In the genomic region with DNA sequence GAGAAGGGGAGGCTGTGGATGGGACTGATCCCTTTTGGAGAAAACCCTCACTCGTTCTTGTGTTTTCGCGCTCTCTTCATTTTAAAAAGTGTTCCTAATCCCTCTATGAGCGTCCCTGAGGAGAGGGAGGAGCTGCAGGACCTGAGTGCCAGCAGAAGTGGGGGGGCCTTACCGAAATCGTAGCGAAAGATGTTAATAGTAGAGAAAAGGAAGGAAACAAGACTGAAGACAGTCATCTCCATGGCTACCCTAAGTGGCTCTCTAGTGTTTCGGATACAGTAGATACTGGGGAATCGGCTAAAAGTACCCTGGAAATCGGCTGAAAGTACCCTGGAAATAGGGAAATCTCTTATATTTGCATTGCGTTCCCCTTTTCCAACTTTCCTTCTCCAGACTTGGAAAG, we compare ENCODE assay signal across 8 cellular contexts. TPM values are rescaled to one million over a fixed set of nuclear protein-coding genes. Genes with fewer than 3 reads are reported as not detected.
DNase-seq lines count a peak whose midpoint lies in the region; ATAC-seq, FAIRE-seq and TF ChIP-seq lines count a peak whose summit lies in the region.

No MANE protein-coding gene starts in this region.

- no peak overlapping the region for H3K23ac ChIP-seq in H1 (ENCODE audit: insufficient read length)

- WGBS in H1 (ENCODE audit: extremely low coverage in 1 of 2, insufficient coverage in 1 of 2, insufficient read length in 1 of 2, insufficient replicate concordance in 2 of 2, low coverage in 1 of 2, low lambda C conversion rate in 2 of 2, missing lambda C conversion rate in 1 of 2), 2 experiments: 55% methylated on average over 11 of the region's 11 CpGs; no CpG with 5 or more reads in 1 of the 2 experiments
- WGBS in ovary, 3 donors: 42 to 47% (median 43%) methylated on average over 11 of the region's 11 CpGs

- H3K9me2 ChIP-seq in OCI-LY1 (ENCODE audit: low read depth, low read length): no peaks in the 10 kb centered on the region

- H3K4me1 ChIP-seq in DND-41 (ENCODE audit: insufficient read depth, low read length): peaks cover 22% of the 10 kb centered on the region
- H3K4me1 ChIP-seq in OCI-LY1 (ENCODE audit: insufficient read depth, low read length, severe bottlenecking): peaks cover 19% of the 10 kb centered on the region
- H3K4me1 ChIP-seq in H1 (replicated peaks in 1 of 4; ENCODE audit: control insufficient read depth in 3 of 4, insufficient read depth in 4 of 4, low read length in 3 of 4): peaks cover 0 to 5% (median 3%) of the 10 kb centered on the region in 4 experiments; a peak in 4 of 7 replicates
- peaks cover 3% of the 10 kb centered on the region for H3K4me1 ChIP-seq in ovary (ENCODE audit: insufficient read depth)

- H3K14ac ChIP-seq in H1 (ENCODE audit: insufficient read length): no peak overlapping the region

- FAIRE-seq in H1 (lab: Jason Lieb, UNC): peak; percentile 36

- H2BK12ac ChIP-seq in H1 (ENCODE audit: low read depth, low read length): no peak overlapping the region

- H3K23me2 ChIP-seq in H1 (ENCODE audit: low read depth, low read length): 0 out of 2 replicates have a peak, but pooled peaks cover 2% of the 10 kb centered on the region

- no peak overlapping the region for H2BK15ac ChIP-seq in H1 (ENCODE audit: low read length)

- H3K79me1 ChIP-seq in H1 (ENCODE audit: low read depth, low read length): 0 out of 2 replicates have a peak, but pooled peaks cover 2% of the 10 kb centered on the region

- H3K36me3 ChIP-seq in DND-41 (ENCODE audit: insufficient read depth, low read length) (peaks cover 3% of the 10 kb centered on the region; the same call in 1 of the 2 replicates), OCI-LY1 (ENCODE audit: insufficient read depth, low read length) (no peaks in the 10 kb centered on the region; the same call in 1 of the 2 replicates), H1 (ENCODE audit: control insufficient read depth in 2 of 4, insufficient read depth in 4 of 4, low read length in 3 of 4) (no peaks in the 10 kb centered on the region), ovary (no peaks in the 10 kb centered on the region)

- peak overlapping the region; percentile 48 for H4K5ac ChIP-seq in H1 (ENCODE audit: insufficient read length, low read depth, low read length)

- no peak for DNase-seq in DND-41
- DNase-seq in H1 (ENCODE audit: low read depth in 1 of 2, low spot score in 2 of 2): no peak
- no peak for DNase-seq in ovary
- no peak for DNase-seq in stimulated activated naive CD4-positive, alpha-beta T cell (lab: John Stamatoyannopoulos, UW)
- DNase-seq in NCI-H446 (lab: John Stamatoyannopoulos, UW): no peak
- DNase-seq in OCI-M2 (lab: John Stamatoyannopoulos, UW; ENCODE audit: unreplicated experiment): no peak

- H2AFZ ChIP-seq in DND-41 (ENCODE audit: low read depth, low read length) (peak overlapping the region; percentile 83), OCI-LY1 (ENCODE audit: low read length) (peak overlapping the region; percentile 36; the same call in 1 of the 2 replicates), H1 (ENCODE audit: low read length) (peak overlapping the region; percentile 75; the same call in 1 of the 2 replicates)

- ATAC-seq in DND-41 (ENCODE audit: insufficient read depth, low read depth) (no peak), GM21825 (IDR thresholded peaks at IDR 0.05; ENCODE audit: unreplicated experiment) (peak; percentile 38)

- no peak overlapping the region for H2BK20ac ChIP-seq in H1 (ENCODE audit: low read length)

- H2BK5ac ChIP-seq in H1 (ENCODE audit: low read depth, low read length): no peak overlapping the region

- no peak for TF ChIP-seq EP300 in H1 (IDR thresholded peaks at IDR 0.05; ENCODE audit: borderline replicate concordance in 1 of 2, low read depth in 2 of 2, low read length in 2 of 2)
- TF ChIP-seq EP300 in ovary (IDR thresholded peaks at IDR 0.05): no peak

- H2BK120ac ChIP-seq in H1 (replicated peaks; ENCODE audit: low read depth, low read length): no peak overlapping the region

- H3K4me2 ChIP-seq in DND-41 (ENCODE audit: insufficient read depth, low read length) (peak overlapping the region; percentile 66), OCI-LY1 (ENCODE audit: low read length) (peak overlapping the region; percentile 72), H1 (ENCODE audit: insufficient read depth in 1 of 2, low read depth in 2 of 2, low read length in 2 of 2) (peak overlapping the region; percentile 73 to 81)

- H4K20me1 ChIP-seq in DND-41 (ENCODE audit: insufficient read depth, low read length) (no peaks in the 10 kb centered on the region), OCI-LY1 (ENCODE audit: insufficient read depth, low read length) (no peaks in the 10 kb centered on the region; the same call in 1 of the 2 replicates), H1 (replicated peaks in 1 of 2; ENCODE audit: control insufficient read depth in 1 of 2, insufficient read depth in 2 of 2, low read length in 2 of 2) (peaks cover 0 to 2% of the 10 kb centered on the region in 2 experiments)

- H3K27me3 ChIP-seq in DND-41 (ENCODE audit: insufficient read depth, low read length, poor library complexity): peaks cover 2% of the 10 kb centered on the region
- H3K27me3 ChIP-seq in OCI-LY1 (ENCODE audit: insufficient read depth, low read length): no peaks in the 10 kb centered on the region
- H3K27me3 ChIP-seq in H1 (replicated peaks in 1 of 4; ENCODE audit: control insufficient read depth in 3 of 4, extremely low read depth in 1 of 4, insufficient read depth in 3 of 4, low read length in 3 of 4): no peaks in the 10 kb centered on the region
- H3K27me3 ChIP-seq in ovary: no peaks in the 10 kb centered on the region

- POLR2A ChIA-PET in H1 (lab: Charles Lee; ENCODE audit: partially characterized antibody): interaction anchor here (0.8 to 1.4 kb wide), 2 partner anchors 20 to 25 kb away, joined by 3 to 4 read pairs; no protein-coding TSS in a partner anchor

- TF ChIP-seq CTCF in DND-41 (IDR thresholded peaks at IDR 0.05; ENCODE audit: borderline replicate concordance, extremely low read depth, low read length, poor library complexity, severe bottlenecking) (no peak), OCI-LY1 (IDR thresholded peaks at IDR 0.05; ENCODE audit: low read length) (no peak), H1 (IDR thresholded peaks at IDR 0.05; ENCODE audit: control extremely low read depth in 1 of 3, insufficient read depth in 1 of 3, low read depth in 1 of 3, low read length in 3 of 3) (no peak), ovary (IDR thresholded peaks at IDR 0.05) (no peak)

- H3K4me3 ChIP-seq in DND-41 (ENCODE audit: low read depth in 1 of 2, low read length in 2 of 2) (peak overlapping the region; percentile 89 to 99; a peak in 3 of 4 replicates), OCI-LY1 (ENCODE audit: low read depth, low read length, poor library complexity, severe bottlenecking) (peak overlapping the region; percentile 94), H1 (ENCODE audit: extremely low read depth in 1 of 4, insufficient read depth in 2 of 4, low read depth in 3 of 4, low read length in 4 of 4) (peak overlapping the region; percentile 14 to 91 (median 90); a peak in 6 of 8 replicates), ovary (peak overlapping the region; percentile 100)

- no peaks in the 10 kb centered on the region for H3K9me3 ChIP-seq in DND-41 (ENCODE audit: insufficient read depth, low read length, severe bottlenecking)
- no peaks in the 10 kb centered on the region for H3K9me3 ChIP-seq in OCI-LY1 (ENCODE audit: low read length)
- no peaks in the 10 kb centered on the region for H3K9me3 ChIP-seq in H1 (ENCODE audit: insufficient read depth in 2 of 2, low read depth in 1 of 2, low read length in 1 of 2)
- no peaks in the 10 kb centered on the region for H3K9me3 ChIP-seq in ovary

- H3K9ac ChIP-seq in DND-41 (ENCODE audit: low read depth, low read length) (peak overlapping the region; percentile 85), OCI-LY1 (ENCODE audit: low read length) (peak overlapping the region; percentile 90), H1 (replicated peaks in 1 of 4; ENCODE audit: extremely low read depth in 1 of 4, low read depth in 3 of 4, low read length in 3 of 4) (peak overlapping the region in 2 of 4 experiments; percentile 78 to 80; a peak in 2 of 7 replicates)

- no peaks in the 10 kb centered on the region for H3F3A ChIP-seq in OCI-LY1 (ENCODE audit: insufficient read depth, low read length)

- no peak for TF ChIP-seq POLR2A in H1 (IDR thresholded peaks at IDR 0.05; ENCODE audit: control extremely low read depth in 1 of 2, low read depth in 2 of 2, low read length in 2 of 2)
- no peak for TF ChIP-seq POLR2A in ovary (IDR thresholded peaks at IDR 0.05)

- intact Hi-C loops in ovary (cut with DNase I): no loop called here

- no peak overlapping the region for H3K4ac ChIP-seq in H1 (replicated peaks; ENCODE audit: insufficient read length, low read depth, low read length)

- CTCF ChIA-PET in H1 (lab: Charles Lee; ENCODE audit: partially characterized antibody): interaction anchor here (0.6 to 0.7 kb wide), 2 partner anchors 16 to 1297 kb away, joined by 3 read pairs; a partner anchor contains a TSS

- H4K8ac ChIP-seq in H1 (ENCODE audit: extremely low read depth, insufficient read depth, low read length): no peak overlapping the region; the same call in 1 of the 2 replicates

- H4K91ac ChIP-seq in H1 (replicated peaks; ENCODE audit: insufficient read length, low read length): no peak overlapping the region

- peak overlapping the region; percentile 9; the same call in 1 of the 2 replicates for H3K27ac ChIP-seq in DND-41 (ENCODE audit: low read length)
- H3K27ac ChIP-seq in OCI-LY1 (ENCODE audit: low read depth, low read length, poor library complexity, severe bottlenecking): no peak overlapping the region
- H3K27ac ChIP-seq in H1 (ENCODE audit: low read depth, low read length): no peak overlapping the region
- H3K27ac ChIP-seq in ovary: peak overlapping the region in 1 of 2 donors; percentile 90

- no peak for TF ChIP-seq RAD21 in H1 (IDR thresholded peaks at IDR 0.05 in 1 of 2, conservative IDR thresholded peaks at IDR 0.05 in 1 of 2; ENCODE audit: low read depth in 2 of 2, low read length in 2 of 2)

- no peak overlapping the region for H3K18ac ChIP-seq in H1 (ENCODE audit: extremely low read depth, low read length)

- H2AK5ac ChIP-seq in H1 (ENCODE audit: low read depth, low read length): no peak overlapping the region

- H3K79me2 ChIP-seq in DND-41 (ENCODE audit: insufficient read depth, low read length): peaks cover 9% of the 10 kb centered on the region
- H3K79me2 ChIP-seq in OCI-LY1 (ENCODE audit: insufficient read depth, low read length): no peaks in the 10 kb centered on the region
- peaks cover 3 to 22% of the 10 kb centered on the region in 2 experiments; a peak in 3 of 4 replicates for H3K79me2 ChIP-seq in H1 (ENCODE audit: control insufficient read depth in 1 of 2, insufficient read depth in 2 of 2, low read length in 2 of 2)

- no peak overlapping the region for H3K56ac ChIP-seq in H1 (replicated peaks; ENCODE audit: insufficient read length, low read depth, low read length)

RNA-seq across cellular contexts. Expression of a gene that starts 0.3 kb away (rescaled TPM):
- 7.9 and 8.5 TPM in 2 replicates for total RNA-seq in H1 (2021; fragmentation: NEBNext Ultra II Directional; extraction: Animal tissue kit (Norgen Biotek cat#: 25700))
- polyA plus RNA-seq in H1 (2011; rRNA removed) (2.4 and 2.7 TPM in 2 replicates), ovary (10 to 100 TPM; 10.7 to 18.8 TPM)
- polyA plus RNA-seq in H1 (2011; cell fraction: cytosol; rRNA removed): 4.0 TPM
- polyA plus RNA-seq in H1 (2011; cell fraction: nucleus; rRNA removed): 2.9 TPM
- 4.9 to 6.2 TPM (median 6.1 TPM) in 4 replicates for polyA plus RNA-seq in H1 (2012, experiment 1 of 2)
- 0.60 TPM for polyA plus RNA-seq in H1 (2012, experiment 2 of 2)
- 3.9 TPM for polyA plus RNA-seq in H1 (2013, experiment 1 of 2)
- 3.8 TPM for polyA plus RNA-seq in H1 (2013, experiment 2 of 2)
- polyA minus RNA-seq in H1 (2011; rRNA and poly(A)+ RNA removed): 11.9 and 16.2 TPM in 2 replicates
- polyA minus RNA-seq in H1 (2011; cell fraction: cytosol; rRNA and poly(A)+ RNA removed): 5.3 TPM
- 8.0 TPM for polyA minus RNA-seq in H1 (2011; cell fraction: nucleus; rRNA and poly(A)+ RNA removed)
- 10 to 100 TPM in 6 of 7 donors, 1 to 10 TPM in 1; 8.8 to 20.0 (median 18.0) TPM for total RNA-seq in ovary

RNA-seq across cellular contexts. Expression of a gene that starts 15.9 kb away (rescaled TPM):
- total RNA-seq in H1 (2021; fragmentation: NEBNext Ultra II Directional; extraction: Animal tissue kit (Norgen Biotek cat#: 25700)): 6.7 and 7.2 TPM in 2 replicates
- 6.8 and 9.7 TPM in 2 replicates for polyA plus RNA-seq in H1 (2011; rRNA removed)
- 6.6 TPM for polyA plus RNA-seq in H1 (2011; cell fraction: cytosol; rRNA removed)
- 9.2 TPM for polyA plus RNA-seq in H1 (2011; cell fraction: nucleus; rRNA removed)
- polyA plus RNA-seq in H1 (2012, experiment 1 of 2): 5.5 to 7.3 TPM (median 6.5 TPM) in 4 replicates
- 5.1 TPM for polyA plus RNA-seq in H1 (2012, experiment 2 of 2)
- 4.1 TPM for polyA plus RNA-seq in H1 (2013, experiment 1 of 2)
- 3.9 TPM for polyA plus RNA-seq in H1 (2013, experiment 2 of 2)
- polyA minus RNA-seq in H1 (2011; rRNA and poly(A)+ RNA removed): 7.0 and 7.5 TPM in 2 replicates
- 8.9 TPM for polyA minus RNA-seq in H1 (2011; cell fraction: cytosol; rRNA and poly(A)+ RNA removed)
- polyA minus RNA-seq in H1 (2011; cell fraction: nucleus; rRNA and poly(A)+ RNA removed): 6.3 TPM
- 10 to 100 TPM in 1 of 7 donors, 1 to 10 TPM in 6; 2.6 to 10.1 (median 7.8) TPM for total RNA-seq in ovary
- 10 to 100 TPM in 1 of 2 donors, 1 to 10 TPM in 1; 2.3 to 11.0 TPM for polyA plus RNA-seq in ovary
